Comparison of ENCODE assay signal across 18 cellular contexts in the genomic region with DNA sequence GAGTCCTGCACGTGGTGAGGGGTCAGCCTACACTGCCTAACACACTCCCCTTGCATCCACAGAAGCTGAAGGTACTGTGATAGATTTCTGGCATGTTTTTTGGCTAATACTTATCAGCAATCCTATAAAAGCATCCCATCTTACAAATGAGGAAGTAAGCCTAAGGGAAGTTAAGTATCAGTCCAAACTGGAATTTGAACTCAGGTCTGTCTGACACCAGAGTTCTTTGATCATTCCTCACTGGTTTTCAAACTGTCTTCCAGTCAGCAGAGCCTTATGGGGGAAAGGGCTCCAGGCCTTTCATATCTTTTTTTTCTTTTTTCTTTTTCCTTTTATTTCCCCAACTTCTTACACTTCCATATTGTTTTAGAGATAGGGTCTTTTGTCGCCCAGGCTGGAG.
A peak's percentile ranks its signal among the peaks of the same experiment; 100 is the strongest.
DNase-seq lines count a peak whose midpoint lies in the region; ATAC-seq and TF ChIP-seq lines count a peak whose summit lies in the region.
"Had no signal": no experiment of that assay in that cellular context is flagged by ENCODE, and none has a peak within 500 bp of the region (broad histone marks: within the 10 kb centered on the region; RNA-seq: fewer than 3 reads in every experiment).

No MANE protein-coding gene starts in this region.

- no peaks in the 10 kb centered on the region for H3K27me3 Mint-ChIP-seq in activated CD4-positive, alpha-beta T cell treated with anti-CD3 and anti-CD28 coated beads for 36 hours
- no peaks in the 10 kb centered on the region for H3K27me3 Mint-ChIP-seq in chondrocyte (ENCODE audit: low read depth)
- H3K27me3 Mint-ChIP-seq in nephron (ENCODE audit: low read depth): no peaks in the 10 kb centered on the region

- ATAC-seq in activated CD4-positive, alpha-beta T cell treated with anti-CD3 and anti-CD28 coated beads for 36 hours: no peak
- no peak for ATAC-seq in GM21381 (IDR thresholded peaks at IDR 0.05; ENCODE audit: unreplicated experiment)
- ATAC-seq: activated T-cell treated with anti-CD3 and anti-CD28 coated beads, Interleukin-2, amount 50 U/mL, for 72 hours had no signal

- no peak overlapping the region for H3K4me3 Mint-ChIP-seq in activated CD4-positive, alpha-beta T cell treated with anti-CD3 and anti-CD28 coated beads for 36 hours
- H3K4me3 Mint-ChIP-seq in chondrocyte (ENCODE audit: unreplicated experiment): no peak overlapping the region
- no peak overlapping the region for H3K4me3 Mint-ChIP-seq in nephron
- H3K4me3 Mint-ChIP-seq: activated T-cell treated with anti-CD3 and anti-CD28 coated beads, Interleukin-2, amount 50 U/mL, for 72 hours had no signal

- no peak for TF ChIP-seq POLR2A in erythroblast (IDR thresholded peaks at IDR 0.05; ENCODE audit: low read length)

- TF ChIP-seq CTCF in chondrocyte (IDR thresholded peaks at IDR 0.05): no peak
- TF ChIP-seq CTCF in nephron (IDR thresholded peaks at IDR 0.05; ENCODE audit: unreplicated experiment in 3 of 3): no peak

- peak overlapping the region; percentile 39 for H3K27ac Mint-ChIP-seq in activated CD4-positive, alpha-beta T cell treated with anti-CD3 and anti-CD28 coated beads for 36 hours
- H3K27ac Mint-ChIP-seq in chondrocyte (ENCODE audit: unreplicated experiment) (peak overlapping the region; percentile 12), nephron (peak overlapping the region in 2 of 3 experiments; percentile 24 to 27)
- H3K27ac Mint-ChIP-seq: activated T-cell treated with anti-CD3 and anti-CD28 coated beads, Interleukin-2, amount 50 U/mL, for 72 hours had no signal

- peaks cover 7% of the 10 kb centered on the region for H3K4me1 Mint-ChIP-seq in activated CD4-positive, alpha-beta T cell treated with anti-CD3 and anti-CD28 coated beads for 36 hours
- H3K4me1 Mint-ChIP-seq in chondrocyte (ENCODE audit: low read depth): peaks cover 24% of the 10 kb centered on the region
- H3K4me1 Mint-ChIP-seq in nephron: peaks cover 40% of the 10 kb centered on the region

- CTCF ChIA-PET in activated CD4-positive, alpha-beta T cell treated with anti-CD3 and anti-CD28 coated beads for 36 hours (lab: Charles Lee): interaction anchor here (0.9 to 1.7 kb wide), 3 partner anchors 158 to 427 kb away, joined by 3 read pairs; no protein-coding TSS in a partner anchor

- no peaks in the 10 kb centered on the region for H3K36me3 Mint-ChIP-seq in activated CD4-positive, alpha-beta T cell treated with anti-CD3 and anti-CD28 coated beads for 36 hours (ENCODE audit: low read depth)
- H3K36me3 Mint-ChIP-seq in chondrocyte (ENCODE audit: low read depth): no peaks in the 10 kb centered on the region
- no peaks in the 10 kb centered on the region for H3K36me3 Mint-ChIP-seq in nephron (ENCODE audit: low read depth)

- POLR2A ChIA-PET in activated CD4-positive, alpha-beta T cell treated with anti-CD3 and anti-CD28 coated beads for 36 hours (lab: Charles Lee): no interaction called here

- no peak for DNase-seq in activated CD4-positive, alpha-beta T cell treated with anti-CD3 and anti-CD28 coated beads for 36 hours
- DNase-seq in activated CD4-positive, alpha-beta T cell treated with anti-CD3 and anti-CD28 coated beads, Interleukin-2, amount 50 U/mL, for 1 hour: no peak
- DNase-seq in chondrocyte (ENCODE audit: low spot score) (no peak), erythroblast (lab: John Stamatoyannopoulos, UW) (no peak)
- no peak for DNase-seq in stimulated activated CD4-positive, alpha-beta T cell treated with anti-CD3 and anti-CD28 coated beads, Interleukin-15, amount 100 ng/mL, for 24 hours
- no peak for DNase-seq in activated naive CD4-positive, alpha-beta T cell treated with Interleukin-2 at 50 U/mL for 16 hours
- DNase-seq: 8988T; activated CD4-positive, alpha-beta T cell treated with anti-CD3 and anti-CD28 coated beads for 48 hours; activated naive CD4-positive, alpha-beta T cell treated with anti-CD3 and anti-CD28 coated beads, Interleukin-2, amount 50 U/mL, for 16 hours; activated T-cell treated with anti-CD3 and anti-CD28 coated beads, Interleukin-2, amount 50 U/mL, for 72 hours; anterior cingulate cortex; head of caudate nucleus; pancreas; stimulated activated CD4-positive, alpha-beta T cell treated with anti-CD3 and anti-CD28 coated beads, Interleukin-12 subunit alpha, Interleukin-12 subunit beta, amount 100 ng/mL, for 4 hours; stimulated activated naive CD4-positive, alpha-beta T cell treated with Interleukin-2 at 50 U/mL for 16 hours; T-helper 2 cell had no signal

- intact Hi-C loops in activated CD4-positive, alpha-beta T cell treated with anti-CD3 and anti-CD28 coated beads for 36 hours (cut with DNase I, micrococcal nuclease): loop anchor here in 1 of 2 experiments (5.0 kb wide), 1 partner anchor 571 kb away; no protein-coding TSS in a partner anchor

- H3K9me3 Mint-ChIP-seq in activated CD4-positive, alpha-beta T cell treated with anti-CD3 and anti-CD28 coated beads for 36 hours (ENCODE audit: low read depth): no peaks in the 10 kb centered on the region
- H3K9me3 Mint-ChIP-seq in chondrocyte (ENCODE audit: low read depth) (no peaks in the 10 kb centered on the region), nephron (no peaks in the 10 kb centered on the region)
- H3K9me3 Mint-ChIP-seq: activated T-cell treated with anti-CD3 and anti-CD28 coated beads, Interleukin-2, amount 50 U/mL, for 72 hours had no signal
